In genomic region chr10:69251417-69251816, GRCh38 we compare ENCODE assay signal across 2 cellular contexts. TPM values are rescaled to one million over a fixed set of nuclear protein-coding genes. Genes with fewer than 3 reads are reported as not detected.
"Had no signal": no experiment of that assay in that cellular context is flagged by ENCODE, and none has a peak within 500 bp of the region (broad histone marks: within the 10 kb centered on the region; RNA-seq: fewer than 3 reads in every experiment).

No MANE protein-coding gene starts in this region.

RNA-seq across cellular contexts. Expression of gene HKDC1, which starts 31.3 kb away (rescaled TPM):
- total RNA-seq: H9 had no signal
- polyA plus RNA-seq: GM23338 had no signal
